In the genomic region with DNA sequence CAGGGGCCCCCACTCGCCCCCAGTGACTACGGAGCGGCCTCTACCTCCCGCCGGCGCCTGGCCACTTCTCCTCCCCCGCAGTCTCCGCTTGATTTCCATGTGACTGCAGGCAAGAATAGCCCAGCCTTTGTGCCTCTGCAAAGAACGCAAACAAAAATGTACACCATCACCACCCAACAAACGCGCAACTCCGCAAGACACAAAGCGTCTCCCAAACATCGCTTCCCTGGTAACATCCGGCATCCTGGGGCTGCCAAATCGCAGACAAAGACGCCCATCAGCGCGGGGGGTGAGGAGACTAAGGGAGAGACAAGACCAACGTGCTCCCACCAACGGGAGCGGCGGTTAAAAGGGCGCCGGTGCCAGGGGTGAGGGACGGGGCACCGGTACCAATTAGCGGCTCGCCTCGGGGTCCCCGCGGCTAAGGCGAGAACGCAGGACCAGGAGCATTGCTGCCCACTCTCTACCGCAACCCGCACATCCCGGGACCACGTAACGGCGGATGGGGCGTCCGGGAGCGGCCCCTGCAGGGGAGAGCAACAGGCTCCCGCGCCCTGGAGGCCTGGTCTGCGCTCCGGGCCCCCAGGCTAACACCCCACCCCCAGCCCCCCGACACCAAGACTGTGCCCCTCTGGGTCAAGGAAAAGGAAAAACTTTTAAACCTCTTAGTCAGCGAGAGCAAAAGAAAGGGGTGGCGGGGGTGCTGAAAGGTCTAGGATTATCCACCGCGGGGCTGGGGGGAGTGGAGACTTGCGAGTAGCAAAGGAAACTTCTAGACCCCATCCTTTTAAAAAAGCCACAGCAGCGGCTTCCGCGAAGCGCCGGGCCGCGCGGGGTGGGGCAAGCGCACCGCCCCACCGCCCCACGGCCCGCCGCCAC, we compare ENCODE assay signal across 1 cellular context.
A peak's percentile ranks its signal among the peaks of the same experiment; 100 is the strongest.
TF ChIP-seq lines count a peak whose summit lies in the region.

No MANE protein-coding gene starts in this region.

TF ChIP-seq in GM23338, 12 proteins besides CTCF, POLR2A, EP300 and RAD21 (continued from another document):
- TF ChIP-seq, protein P1, sequence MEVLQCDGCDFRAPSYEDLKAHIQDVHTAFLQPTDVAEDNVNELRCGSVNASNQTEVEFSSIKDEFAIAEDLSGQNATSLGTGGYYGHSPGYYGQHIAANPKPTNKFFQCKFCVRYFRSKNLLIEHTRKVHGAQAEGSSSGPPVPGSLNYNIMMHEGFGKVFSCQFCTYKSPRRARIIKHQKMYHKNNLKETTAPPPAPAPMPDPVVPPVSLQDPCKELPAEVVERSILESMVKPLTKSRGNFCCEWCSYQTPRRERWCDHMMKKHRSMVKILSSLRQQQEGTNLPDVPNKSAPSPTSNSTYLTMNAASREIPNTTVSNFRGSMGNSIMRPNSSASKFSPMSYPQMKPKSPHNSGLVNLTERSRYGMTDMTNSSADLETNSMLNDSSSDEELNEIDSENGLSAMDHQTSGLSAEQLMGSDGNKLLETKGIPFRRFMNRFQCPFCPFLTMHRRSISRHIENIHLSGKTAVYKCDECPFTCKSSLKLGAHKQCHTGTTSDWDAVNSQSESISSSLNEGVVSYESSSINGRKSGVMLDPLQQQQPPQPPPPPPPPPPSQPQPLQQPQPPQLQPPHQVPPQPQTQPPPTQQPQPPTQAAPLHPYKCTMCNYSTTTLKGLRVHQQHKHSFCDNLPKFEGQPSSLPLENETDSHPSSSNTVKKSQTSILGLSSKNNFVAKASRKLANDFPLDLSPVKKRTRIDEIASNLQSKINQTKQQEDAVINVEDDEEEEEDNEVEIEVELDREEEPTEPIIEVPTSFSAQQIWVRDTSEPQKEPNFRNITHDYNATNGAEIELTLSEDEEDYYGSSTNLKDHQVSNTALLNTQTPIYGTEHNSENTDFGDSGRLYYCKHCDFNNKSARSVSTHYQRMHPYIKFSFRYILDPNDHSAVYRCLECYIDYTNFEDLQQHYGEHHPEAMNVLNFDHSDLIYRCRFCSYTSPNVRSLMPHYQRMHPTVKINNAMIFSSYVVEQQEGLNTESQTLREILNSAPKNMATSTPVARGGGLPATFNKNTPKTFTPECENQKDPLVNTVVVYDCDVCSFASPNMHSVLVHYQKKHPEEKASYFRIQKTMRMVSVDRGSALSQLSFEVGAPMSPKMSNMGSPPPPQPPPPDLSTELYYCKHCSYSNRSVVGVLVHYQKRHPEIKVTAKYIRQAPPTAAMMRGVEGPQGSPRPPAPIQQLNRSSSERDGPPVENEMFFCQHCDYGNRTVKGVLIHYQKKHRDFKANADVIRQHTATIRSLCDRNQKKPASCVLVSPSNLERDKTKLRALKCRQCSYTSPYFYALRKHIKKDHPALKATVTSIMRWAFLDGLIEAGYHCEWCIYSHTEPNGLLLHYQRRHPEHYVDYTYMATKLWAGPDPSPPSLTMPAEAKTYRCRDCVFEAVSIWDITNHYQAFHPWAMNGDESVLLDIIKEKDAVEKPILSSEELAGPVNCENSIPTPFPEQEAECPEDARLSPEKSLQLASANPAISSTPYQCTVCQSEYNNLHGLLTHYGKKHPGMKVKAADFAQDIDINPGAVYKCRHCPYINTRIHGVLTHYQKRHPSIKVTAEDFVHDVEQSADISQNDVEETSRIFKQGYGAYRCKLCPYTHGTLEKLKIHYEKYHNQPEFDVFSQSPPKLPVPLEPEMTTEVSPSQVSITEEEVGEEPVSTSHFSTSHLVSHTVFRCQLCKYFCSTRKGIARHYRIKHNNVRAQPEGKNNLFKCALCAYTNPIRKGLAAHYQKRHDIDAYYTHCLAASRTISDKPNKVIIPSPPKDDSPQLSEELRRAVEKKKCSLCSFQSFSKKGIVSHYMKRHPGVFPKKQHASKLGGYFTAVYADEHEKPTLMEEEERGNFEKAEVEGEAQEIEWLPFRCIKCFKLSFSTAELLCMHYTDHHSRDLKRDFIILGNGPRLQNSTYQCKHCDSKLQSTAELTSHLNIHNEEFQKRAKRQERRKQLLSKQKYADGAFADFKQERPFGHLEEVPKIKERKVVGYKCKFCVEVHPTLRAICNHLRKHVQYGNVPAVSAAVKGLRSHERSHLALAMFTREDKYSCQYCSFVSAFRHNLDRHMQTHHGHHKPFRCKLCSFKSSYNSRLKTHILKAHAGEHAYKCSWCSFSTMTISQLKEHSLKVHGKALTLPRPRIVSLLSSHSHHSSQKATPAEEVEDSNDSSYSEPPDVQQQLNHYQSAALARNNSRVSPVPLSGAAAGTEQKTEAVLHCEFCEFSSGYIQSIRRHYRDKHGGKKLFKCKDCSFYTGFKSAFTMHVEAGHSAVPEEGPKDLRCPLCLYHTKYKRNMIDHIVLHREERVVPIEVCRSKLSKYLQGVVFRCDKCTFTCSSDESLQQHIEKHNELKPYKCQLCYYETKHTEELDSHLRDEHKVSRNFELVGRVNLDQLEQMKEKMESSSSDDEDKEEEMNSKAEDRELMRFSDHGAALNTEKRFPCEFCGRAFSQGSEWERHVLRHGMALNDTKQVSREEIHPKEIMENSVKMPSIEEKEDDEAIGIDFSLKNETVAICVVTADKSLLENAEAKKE (CRISPR knock-in tag; IDR thresholded peaks at IDR 0.05) = no peak
- TF ChIP-seq ZNF331 (CRISPR knock-in tag; IDR thresholded peaks at IDR 0.05; ENCODE audit: low read depth) (no peak), NANOG (IDR thresholded peaks at IDR 0.05; ENCODE audit: borderline replicate concordance) (no peak), ZNF114 (CRISPR knock-in tag; IDR thresholded peaks at IDR 0.05) (no peak)
- TF ChIP-seq, protein P2, sequence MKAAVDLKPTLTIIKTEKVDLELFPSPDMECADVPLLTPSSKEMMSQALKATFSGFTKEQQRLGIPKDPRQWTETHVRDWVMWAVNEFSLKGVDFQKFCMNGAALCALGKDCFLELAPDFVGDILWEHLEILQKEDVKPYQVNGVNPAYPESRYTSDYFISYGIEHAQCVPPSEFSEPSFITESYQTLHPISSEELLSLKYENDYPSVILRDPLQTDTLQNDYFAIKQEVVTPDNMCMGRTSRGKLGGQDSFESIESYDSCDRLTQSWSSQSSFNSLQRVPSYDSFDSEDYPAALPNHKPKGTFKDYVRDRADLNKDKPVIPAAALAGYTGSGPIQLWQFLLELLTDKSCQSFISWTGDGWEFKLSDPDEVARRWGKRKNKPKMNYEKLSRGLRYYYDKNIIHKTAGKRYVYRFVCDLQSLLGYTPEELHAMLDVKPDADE (IDR thresholded peaks at IDR 0.05) = 0 out of 2 replicates have a peak, but pooled peaks have one; percentile 34
TF ChIP-seq in GM23338: peak in this region for 2.
